Comparison of ENCODE assay signal across 13 cellular contexts in genomic region chr12:56374726-56375597, GRCh38. TPM values are rescaled to one million over a fixed set of nuclear protein-coding genes. Genes with fewer than 3 reads are reported as not detected.
DNase-seq lines count a peak whose midpoint lies in the region; ATAC-seq and TF ChIP-seq lines count a peak whose summit lies in the region.
"Had no signal": no experiment of that assay in that cellular context is flagged by ENCODE, and none has a peak within 500 bp of the region (broad histone marks: within the 10 kb centered on the region; RNA-seq: fewer than 3 reads in every experiment).

No MANE protein-coding gene starts in this region.

- H3K36me3 Mint-ChIP-seq in T-helper 2 cell treated with Interferon-gamma antibody and Interleukin-4, amounts not matched to agents 5 μg/mL and 100 μg/mL, for 36 hours (ENCODE audit: low read depth): peaks cover 1% of the 10 kb centered on the region
- H3K36me3 Mint-ChIP-seq: activated naive CD4-positive, alpha-beta T cell treated with anti-CD3 and anti-CD28 coated beads, Interleukin-2, amount 10 ng/mL, durations not matched to agents 7 days and 5 days; mesothelial cell of epicardium had no signal

- no peak for TF ChIP-seq CTCF in neutrophil (IDR thresholded peaks at IDR 0.05)

- H3K36me3 ChIP-seq in neutrophil (no peaks in the 10 kb centered on the region), GM23248 (ENCODE audit: low read depth) (no peaks in the 10 kb centered on the region)
- H3K36me3 ChIP-seq: SJSA1 had no signal

- H3K4me3 ChIP-seq in neutrophil (ENCODE audit: low read depth in 1 of 2, low read length in 1 of 2) (no peak overlapping the region), GM23248 (no peak overlapping the region)
- H3K4me3 ChIP-seq: SJSA1 had no signal

- no peaks in the 10 kb centered on the region for H3K79me2 ChIP-seq in GM23248 (ENCODE audit: insufficient read depth)

- no peaks in the 10 kb centered on the region for H3F3A ChIP-seq in GM23248 (ENCODE audit: insufficient read depth)

- no peaks in the 10 kb centered on the region for H3K9me3 ChIP-seq in neutrophil
- H3K9me3 ChIP-seq in GM23248 (ENCODE audit: low read depth): no peaks in the 10 kb centered on the region
- H3K9me3 ChIP-seq: SJSA1 had no signal

- H3K4me3 Mint-ChIP-seq in T-helper 2 cell treated with Interferon-gamma antibody and Interleukin-4, amounts not matched to agents 5 μg/mL and 100 μg/mL, for 36 hours: no peak overlapping the region
- H3K4me3 Mint-ChIP-seq: activated CD4-positive, alpha-beta T cell treated with anti-CD3 and anti-CD28 coated beads, Interleukin-2, amount 10 ng/mL, durations not matched to agents 7 days and 5 days; activated naive CD4-positive, alpha-beta T cell treated with anti-CD3 and anti-CD28 coated beads, Interleukin-2, amount 10 ng/mL, durations not matched to agents 7 days and 5 days; mesothelial cell of epicardium had no signal

- H4K20me1 ChIP-seq in GM23248 (ENCODE audit: insufficient read depth): no peaks in the 10 kb centered on the region

- no peaks in the 10 kb centered on the region for H3K9me3 Mint-ChIP-seq in T-helper 2 cell treated with Interferon-gamma antibody and Interleukin-4, amounts not matched to agents 5 μg/mL and 100 μg/mL, for 36 hours

- ATAC-seq in GM18909 (IDR thresholded peaks at IDR 0.05; ENCODE audit: poor library complexity, unreplicated experiment) (peak; percentile 34), HG02642 (IDR thresholded peaks at IDR 0.05; ENCODE audit: poor library complexity, unreplicated experiment) (peak; percentile 33), GM21619 (IDR thresholded peaks at IDR 0.05; ENCODE audit: unreplicated experiment) (no peak)

- H2AFZ ChIP-seq in GM23248: no peak overlapping the region

- no peak overlapping the region for H3K27ac Mint-ChIP-seq in T-helper 2 cell treated with Interferon-gamma antibody and Interleukin-4, amounts not matched to agents 5 μg/mL and 100 μg/mL, for 36 hours
- H3K27ac Mint-ChIP-seq: activated CD4-positive, alpha-beta T cell treated with anti-CD3 and anti-CD28 coated beads, Interleukin-2, amount 10 ng/mL, durations not matched to agents 7 days and 5 days; activated naive CD4-positive, alpha-beta T cell treated with anti-CD3 and anti-CD28 coated beads, Interleukin-2, amount 10 ng/mL, durations not matched to agents 7 days and 5 days; mesothelial cell of epicardium had no signal

- H3K4me2 ChIP-seq in GM23248 (ENCODE audit: unreplicated experiment): no peak overlapping the region

- peak; percentile 52 for DNase-seq in NAMALWA (ENCODE audit: low spot score)
- no peak for DNase-seq in GM23248
- no peak for DNase-seq in T-helper 2 cell treated with Interferon-gamma antibody and Interleukin-4, amounts not matched to agents 5 μg/mL and 100 μg/mL, for 36 hours (ENCODE audit: low spot score)
- DNase-seq: activated CD4-positive, alpha-beta T cell treated with anti-CD3 and anti-CD28 coated beads, Interleukin-2, amount 10 ng/mL, durations not matched to agents 7 days and 5 days; activated naive CD4-positive, alpha-beta T cell treated with anti-CD3 and anti-CD28 coated beads, Interleukin-2, amount 10 ng/mL, durations not matched to agents 7 days and 5 days; NCI-H510A had no signal

- H3K9me2 ChIP-seq in GM23248 (ENCODE audit: insufficient read depth): no peaks in the 10 kb centered on the region

- H3K27me3 ChIP-seq in neutrophil: no peaks in the 10 kb centered on the region
- 0 out of 2 replicates have a peak, but pooled peaks cover 5% of the 10 kb centered on the region for H3K27me3 ChIP-seq in GM23248 (replicated peaks; ENCODE audit: insufficient read depth)
- H3K27me3 ChIP-seq: SJSA1 had no signal

- H3K27ac ChIP-seq in neutrophil (peak overlapping the region; percentile 44), GM23248 (no peak overlapping the region)
- H3K27ac ChIP-seq: SJSA1 had no signal

- peaks cover 12% of the 10 kb centered on the region for H3K27me3 Mint-ChIP-seq in T-helper 2 cell treated with Interferon-gamma antibody and Interleukin-4, amounts not matched to agents 5 μg/mL and 100 μg/mL, for 36 hours (ENCODE audit: low read depth)

- 65 to 72% methylated on average over 6 to 7 of the region's 7 CpGs for WGBS in GM23248 (ENCODE audit: low coverage in 1 of 2, low lambda C conversion rate in 2 of 2, missing lambda C conversion rate in 2 of 2), 2 experiments

- no peaks in the 10 kb centered on the region for H3K4me1 Mint-ChIP-seq in T-helper 2 cell treated with Interferon-gamma antibody and Interleukin-4, amounts not matched to agents 5 μg/mL and 100 μg/mL, for 36 hours (ENCODE audit: low read depth)
- H3K4me1 Mint-ChIP-seq: activated CD4-positive, alpha-beta T cell treated with anti-CD3 and anti-CD28 coated beads, Interleukin-2, amount 10 ng/mL, durations not matched to agents 7 days and 5 days; activated naive CD4-positive, alpha-beta T cell treated with anti-CD3 and anti-CD28 coated beads, Interleukin-2, amount 10 ng/mL, durations not matched to agents 7 days and 5 days had no signal

- H3K9ac ChIP-seq in GM23248: no peak overlapping the region

- in situ Hi-C loops in GM23248 (cut with MboI): no loop called here

- H3K4me1 ChIP-seq in neutrophil (ENCODE audit: control insufficient read depth in 1 of 2, insufficient read depth in 1 of 2, low read depth in 1 of 2, low read length in 1 of 2) (peaks cover 10 to 17% of the 10 kb centered on the region in 2 experiments), GM23248 (ENCODE audit: insufficient read depth) (no peaks in the 10 kb centered on the region)

RNA-seq across cellular contexts. Expression of gene APOF, which starts 12.3 kb away (rescaled TPM):
- not detected in 2 replicates for total RNA-seq in GM23248 (2014; rRNA removed; shearing (Covaris generic))
- not detected in 2 replicates for polyA plus RNA-seq in GM23248 (2016; fragmentation: Nextera tagmentation; extraction: Ambion mirVana)
- total RNA-seq: activated CD4-positive, alpha-beta T cell treated with anti-CD3 and anti-CD28 coated beads, Interleukin-2, amount 10 ng/mL, durations not matched to agents 7 days and 5 days; MCF 10A; mesothelial cell of epicardium; SJSA1 had no signal

RNA-seq across cellular contexts. Expression of gene STAT2, which starts 15.1 kb away (rescaled TPM):
- total RNA-seq in GM23248 (2014; rRNA removed; shearing (Covaris generic)): 208 and 220 TPM in 2 replicates
- polyA plus RNA-seq in GM23248 (2016; fragmentation: Nextera tagmentation; extraction: Ambion mirVana): 104 and 109 TPM in 2 replicates

RNA-seq across cellular contexts. Expression of gene IL23A, which starts 36.3 kb away (rescaled TPM):
- total RNA-seq in GM23248 (2014; rRNA removed; shearing (Covaris generic)): not detected in 2 replicates
- 0.19 and 0.31 TPM in 2 replicates for polyA plus RNA-seq in GM23248 (2016; fragmentation: Nextera tagmentation; extraction: Ambion mirVana)

RNA-seq across cellular contexts. Expression of gene PAN2, which starts 41.2 kb away (rescaled TPM):
- total RNA-seq in GM23248 (2014; rRNA removed; shearing (Covaris generic)): 20.2 and 22.1 TPM in 2 replicates
- polyA plus RNA-seq in GM23248 (2016; fragmentation: Nextera tagmentation; extraction: Ambion mirVana): 7.2 and 9.1 TPM in 2 replicates

RNA-seq across cellular contexts. Expression of gene CNPY2, which starts 59.2 kb away (rescaled TPM):
- total RNA-seq in GM23248 (2014; rRNA removed; shearing (Covaris generic)): 89.9 and 97.5 TPM in 2 replicates
- 248 and 253 TPM in 2 replicates for polyA plus RNA-seq in GM23248 (2016; fragmentation: Nextera tagmentation; extraction: Ambion mirVana)
